In the genomic region with DNA sequence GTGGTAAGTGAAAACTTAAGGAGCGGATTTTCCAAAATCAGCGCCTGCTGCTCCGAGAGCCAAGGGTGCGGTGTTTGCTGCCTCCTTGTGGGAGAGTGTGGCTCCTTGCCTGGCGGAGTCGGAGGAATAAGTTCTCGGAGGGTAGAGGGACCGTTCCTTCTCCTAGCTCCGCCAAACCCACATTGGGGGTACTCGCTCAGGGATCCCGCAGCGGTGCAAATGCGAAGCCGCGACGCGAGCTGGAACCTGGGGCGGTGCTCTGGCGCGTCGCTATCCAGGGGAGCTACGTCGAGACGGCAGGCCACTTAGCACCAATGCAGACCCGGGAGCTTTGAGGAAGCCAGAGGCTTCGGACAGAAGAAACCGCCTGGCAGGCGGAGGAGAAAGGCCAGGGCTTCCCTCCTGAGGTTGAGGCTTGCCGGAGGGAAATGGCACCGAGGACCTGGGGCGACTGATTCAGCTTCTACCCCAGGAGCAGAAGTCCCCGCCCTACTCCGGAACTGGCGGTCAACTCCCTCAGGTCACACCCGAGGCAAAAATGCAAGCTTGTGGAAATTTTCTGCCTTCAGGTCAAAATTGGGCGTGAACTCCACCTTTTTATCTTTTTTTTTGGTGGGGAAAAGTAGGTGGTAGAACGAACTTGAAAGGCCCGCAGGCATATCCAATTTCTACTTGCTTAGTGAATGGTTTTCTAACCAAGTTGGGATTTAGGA, we compare ENCODE assay signal across 1 cellular context.
TF ChIP-seq lines count a peak whose summit lies in the region.

No MANE protein-coding gene starts in this region.

TF ChIP-seq in K562, 482 proteins besides CTCF, POLR2A, EP300 and RAD21 (continued from another document and continues in another):
- TF ChIP-seq ZBTB33 (CRISPR knock-in tag; IDR thresholded peaks at IDR 0.05) (peak; percentile 73; the same call in 1 of the 2 replicates), TAF1 (IDR thresholded peaks at IDR 0.05; ENCODE audit: control insufficient read depth, extremely low read depth, insufficient read depth, low read length, severe bottlenecking) (peak; percentile 75), MEIS2 (IDR thresholded peaks at IDR 0.05; ENCODE audit: partially characterized antibody) (no peak), FOXM1 (IDR thresholded peaks at IDR 0.05; ENCODE audit: low read depth) (no peak), FOXM1 (CRISPR knock-in tag; IDR thresholded peaks at IDR 0.05; ENCODE audit: low read depth) (no peak), PATZ1 (CRISPR knock-in tag; IDR thresholded peaks at IDR 0.05; ENCODE audit: borderline replicate concordance) (no peak), ESRRA (IDR thresholded peaks at IDR 0.05; ENCODE audit: borderline replicate concordance, low read depth) (peak; percentile 48; the same call in 1 of the 2 replicates), NKRF (IDR thresholded peaks at IDR 0.05; ENCODE audit: borderline replicate concordance) (no peak), SAP30 (IDR thresholded peaks at IDR 0.05; ENCODE audit: borderline replicate concordance, insufficient read depth, low read depth, low read length, poor library complexity, severe bottlenecking) (no peak), ZNF444 (CRISPR knock-in tag; IDR thresholded peaks at IDR 0.05) (no peak), FOXO4 (CRISPR knock-in tag; IDR thresholded peaks at IDR 0.05) (no peak), SFPQ (IDR thresholded peaks at IDR 0.05; ENCODE audit: low read depth, low read length) (no peak), ZNF766 (CRISPR knock-in tag; conservative IDR thresholded peaks at IDR 0.05) (peak; percentile 80), SETDB1 (IDR thresholded peaks at IDR 0.05; ENCODE audit: low read length) (no peak), E2F6 (IDR thresholded peaks at IDR 0.05; ENCODE audit: borderline replicate concordance in 1 of 2, extremely low read depth in 1 of 2, insufficient read depth in 1 of 2, insufficient read length in 1 of 2, low read depth in 1 of 2, low read length in 1 of 2, poor library complexity in 1 of 2, severe bottlenecking in 1 of 2) (peak; percentile 70 to 80), STAT6 (CRISPR knock-in tag; IDR thresholded peaks at IDR 0.05) (no peak; the same call in 1 of the 2 replicates), SMAD4 (CRISPR knock-in tag; conservative IDR thresholded peaks at IDR 0.05) (no peak; the same call in 1 of the 2 replicates), GTF2B (IDR thresholded peaks at IDR 0.05; ENCODE audit: extremely low read depth, insufficient read length) (peak; percentile 58), GATAD2B (IDR thresholded peaks at IDR 0.05; ENCODE audit: borderline replicate concordance) (no peak; the same call in 1 of the 2 replicates), NR2F6 (CRISPR knock-in tag; IDR thresholded peaks at IDR 0.05) (no peak), MXI1 (IDR thresholded peaks at IDR 0.05; ENCODE audit: low read depth, low read length) (no peak), XRCC3 (IDR thresholded peaks at IDR 0.05) (no peak), NFXL1 (CRISPR knock-in tag; IDR thresholded peaks at IDR 0.05) (no peak), POLR2AphosphoS5 (IDR thresholded peaks at IDR 0.05; ENCODE audit: control insufficient read depth, insufficient read depth, low read depth, low read length) (peak; percentile 84; the same call in 1 of the 2 replicates), ZNF41 (CRISPR knock-in tag; conservative IDR thresholded peaks at IDR 0.05) (no peak)
- TF ChIP-seq, protein P1, sequence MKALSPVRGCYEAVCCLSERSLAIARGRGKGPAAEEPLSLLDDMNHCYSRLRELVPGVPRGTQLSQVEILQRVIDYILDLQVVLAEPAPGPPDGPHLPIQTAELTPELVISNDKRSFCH (CRISPR knock-in tag; IDR thresholded peaks at IDR 0.05) = no peak
- TF ChIP-seq, protein P1 (tag; IDR thresholded peaks at IDR 0.05) = peak; percentile 43; the same call in 1 of the 2 replicates
- TF ChIP-seq, protein P2, sequence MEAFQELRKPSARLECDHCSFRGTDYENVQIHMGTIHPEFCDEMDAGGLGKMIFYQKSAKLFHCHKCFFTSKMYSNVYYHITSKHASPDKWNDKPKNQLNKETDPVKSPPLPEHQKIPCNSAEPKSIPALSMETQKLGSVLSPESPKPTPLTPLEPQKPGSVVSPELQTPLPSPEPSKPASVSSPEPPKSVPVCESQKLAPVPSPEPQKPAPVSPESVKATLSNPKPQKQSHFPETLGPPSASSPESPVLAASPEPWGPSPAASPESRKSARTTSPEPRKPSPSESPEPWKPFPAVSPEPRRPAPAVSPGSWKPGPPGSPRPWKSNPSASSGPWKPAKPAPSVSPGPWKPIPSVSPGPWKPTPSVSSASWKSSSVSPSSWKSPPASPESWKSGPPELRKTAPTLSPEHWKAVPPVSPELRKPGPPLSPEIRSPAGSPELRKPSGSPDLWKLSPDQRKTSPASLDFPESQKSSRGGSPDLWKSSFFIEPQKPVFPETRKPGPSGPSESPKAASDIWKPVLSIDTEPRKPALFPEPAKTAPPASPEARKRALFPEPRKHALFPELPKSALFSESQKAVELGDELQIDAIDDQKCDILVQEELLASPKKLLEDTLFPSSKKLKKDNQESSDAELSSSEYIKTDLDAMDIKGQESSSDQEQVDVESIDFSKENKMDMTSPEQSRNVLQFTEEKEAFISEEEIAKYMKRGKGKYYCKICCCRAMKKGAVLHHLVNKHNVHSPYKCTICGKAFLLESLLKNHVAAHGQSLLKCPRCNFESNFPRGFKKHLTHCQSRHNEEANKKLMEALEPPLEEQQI (IDR thresholded peaks at IDR 0.05) = peak; percentile 44; the same call in 1 of the 2 replicates
- TF ChIP-seq, protein P3, sequence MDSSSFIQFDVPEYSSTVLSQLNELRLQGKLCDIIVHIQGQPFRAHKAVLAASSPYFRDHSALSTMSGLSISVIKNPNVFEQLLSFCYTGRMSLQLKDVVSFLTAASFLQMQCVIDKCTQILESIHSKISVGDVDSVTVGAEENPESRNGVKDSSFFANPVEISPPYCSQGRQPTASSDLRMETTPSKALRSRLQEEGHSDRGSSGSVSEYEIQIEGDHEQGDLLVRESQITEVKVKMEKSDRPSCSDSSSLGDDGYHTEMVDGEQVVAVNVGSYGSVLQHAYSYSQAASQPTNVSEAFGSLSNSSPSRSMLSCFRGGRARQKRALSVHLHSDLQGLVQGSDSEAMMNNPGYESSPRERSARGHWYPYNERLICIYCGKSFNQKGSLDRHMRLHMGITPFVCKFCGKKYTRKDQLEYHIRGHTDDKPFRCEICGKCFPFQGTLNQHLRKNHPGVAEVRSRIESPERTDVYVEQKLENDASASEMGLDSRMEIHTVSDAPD (CRISPR knock-in tag; IDR thresholded peaks at IDR 0.05) = no peak
